ENCODE assay signal across 1 cellular context in the genomic region with DNA sequence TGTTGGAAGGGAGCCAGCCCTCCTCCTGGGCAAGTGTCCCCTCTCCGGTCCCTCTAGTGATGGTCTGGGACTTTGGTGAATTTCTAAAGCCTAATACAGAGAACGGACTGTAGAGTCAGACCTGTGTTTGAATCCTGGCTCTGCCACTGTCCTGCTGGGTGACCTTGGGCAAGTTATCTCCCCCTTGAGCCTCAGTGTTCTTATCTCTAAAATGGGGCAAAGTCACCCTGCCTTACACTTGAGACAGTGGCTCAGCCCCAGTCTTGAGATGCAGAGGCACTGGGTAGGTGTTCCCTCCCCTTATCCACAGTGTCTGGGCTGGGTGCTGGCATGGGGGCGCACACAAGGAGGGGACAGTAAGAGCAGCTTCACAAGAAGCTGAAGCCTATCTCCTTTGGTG.
TF ChIP-seq lines count a peak whose summit lies in the region.

No MANE protein-coding gene starts in this region.

TF ChIP-seq in K562, 482 proteins besides CTCF, POLR2A, EP300 and RAD21:
- TF ChIP-seq NFIC (IDR thresholded peaks at IDR 0.05) (peak; percentile 41; the same call in 1 of the 2 replicates), ESRRA (IDR thresholded peaks at IDR 0.05; ENCODE audit: borderline replicate concordance, low read depth) (peak; percentile 87), RBM25 (IDR thresholded peaks at IDR 0.05; ENCODE audit: low read depth, low read length, severe bottlenecking) (peak; percentile 52), MYBL2 (IDR thresholded peaks at IDR 0.05; ENCODE audit: low read depth) (no peak), MYBL2 (CRISPR knock-in tag; IDR thresholded peaks at IDR 0.05; ENCODE audit: borderline replicate concordance) (no peak)
